In the genomic region with DNA sequence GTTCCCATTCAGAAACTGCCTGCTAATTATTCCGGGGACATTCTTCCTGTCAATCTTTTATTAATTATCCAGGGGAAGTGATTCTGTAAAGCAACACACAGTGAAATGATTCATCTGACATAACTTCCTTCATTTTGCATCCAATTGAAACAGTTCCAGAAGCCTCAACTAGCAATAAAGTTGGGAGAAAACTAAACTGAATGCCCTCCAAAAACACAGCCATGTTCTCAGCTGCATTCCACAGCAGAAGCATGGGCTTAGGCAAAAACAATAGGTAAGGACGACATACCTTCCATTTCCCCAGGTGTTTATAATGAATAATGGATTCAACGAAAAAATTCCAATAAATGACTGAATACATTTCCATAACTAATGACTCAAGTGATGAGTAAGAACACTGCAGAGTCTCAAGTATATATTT, we compare ENCODE assay signal across 11 cellular contexts. TPM values are rescaled to one million over a fixed set of nuclear protein-coding genes. Genes with fewer than 3 reads are reported as not detected.
DNase-seq lines count a peak whose midpoint lies in the region; ATAC-seq and TF ChIP-seq lines count a peak whose summit lies in the region.
"Had no signal": no experiment of that assay in that cellular context is flagged by ENCODE, and none has a peak within 500 bp of the region (broad histone marks: within the 10 kb centered on the region; RNA-seq: fewer than 3 reads in every experiment).

No MANE protein-coding gene starts in this region.

- no peaks in the 10 kb centered on the region for H3K9me3 ChIP-seq in CD8-positive, alpha-beta memory T cell (ENCODE audit: low read length)
- H3K9me3 ChIP-seq: adrenal gland had no signal

- H3K4me3 ChIP-seq in fibroblast of villous mesenchyme (ENCODE audit: low read depth, low read length) = no peak overlapping the region
- H3K4me3 ChIP-seq in CD8-positive, alpha-beta memory T cell (ENCODE audit: low read length) = no peak overlapping the region
- H3K4me3 ChIP-seq: adrenal gland had no signal

- H3K9me3 Mint-ChIP-seq in CD8-positive, alpha-beta memory T cell = no peaks in the 10 kb centered on the region

- peaks cover 5 to 9% of the 10 kb centered on the region in 2 donors for H3K27me3 Mint-ChIP-seq in CD8-positive, alpha-beta memory T cell

- DNase-seq in HT1080 (ENCODE audit: low read depth) (peak; percentile 70), fibroblast of villous mesenchyme (ENCODE audit: low read depth) (peak; percentile 48), midbrain (lab: John Stamatoyannopoulos, UW) (no peak)
- no peak for DNase-seq in CD8-positive, alpha-beta memory T cell
- DNase-seq: activated CD4-positive, CD25-positive, alpha-beta regulatory T cell treated with anti-CD3 and anti-CD28 coated beads, Interleukin-2, amount 50 U/mL, for 72 hours; adrenal gland; NCI-H2171 had no signal

- no peak overlapping the region for H3K27ac Mint-ChIP-seq in CD8-positive, alpha-beta memory T cell

- TF ChIP-seq CTCF in fibroblast of villous mesenchyme (IDR thresholded peaks at IDR 0.05; ENCODE audit: insufficient read depth, low read depth, low read length) = no peak

- peak overlapping the region; percentile 27 for H3K27ac ChIP-seq in temporal lobe (ENCODE audit: low read depth, low read length)
- no peak overlapping the region for H3K27ac ChIP-seq in CD8-positive, alpha-beta memory T cell (ENCODE audit: low read depth, low read length)

- H3K4me3 Mint-ChIP-seq in CD8-positive, alpha-beta memory T cell = no peak overlapping the region

- no peaks in the 10 kb centered on the region for H3K36me3 Mint-ChIP-seq in CD8-positive, alpha-beta memory T cell

- POLR2A ChIA-PET in CD8-positive, alpha-beta memory T cell (lab: Charles Lee) = interaction anchor here (0.5 kb wide), 1 partner anchor 75 kb away, joined by 3 read pairs; no protein-coding TSS in a partner anchor

- CTCF ChIA-PET in CD8-positive, alpha-beta memory T cell (lab: Charles Lee) = no interaction called here

- H3K27me3 ChIP-seq in CD8-positive, alpha-beta memory T cell (ENCODE audit: insufficient read depth, low read length, poor library complexity, severe bottlenecking) = no peaks in the 10 kb centered on the region
- H3K27me3 ChIP-seq: adrenal gland had no signal

- no peaks in the 10 kb centered on the region for H3K4me1 Mint-ChIP-seq in CD8-positive, alpha-beta memory T cell

- H3K36me3 ChIP-seq in CD8-positive, alpha-beta memory T cell (ENCODE audit: insufficient read depth, low read length) = no peaks in the 10 kb centered on the region
- H3K36me3 ChIP-seq: adrenal gland had no signal

- no peaks in the 10 kb centered on the region for H3K4me1 ChIP-seq in CD8-positive, alpha-beta memory T cell (ENCODE audit: insufficient read depth, low read length)

- ATAC-seq in SK-N-SH treated with all-trans-retinoic acid at 6 μM for 48 hours = peak; percentile 75
- no peak for ATAC-seq in GM21447 (IDR thresholded peaks at IDR 0.05; ENCODE audit: unreplicated experiment)
- ATAC-seq: left lobe of liver had no signal

TF ChIP-seq in SK-N-SH treated with all-trans-retinoic acid at 6 μM for 48 hours, 23 proteins besides CTCF, POLR2A, EP300 and RAD21:
- no peak for TF ChIP-seq ISL1 (CRISPR knock-in tag; IDR thresholded peaks at IDR 0.05)
- TF ChIP-seq PPARA (CRISPR knock-in tag; IDR thresholded peaks at IDR 0.05; ENCODE audit: borderline replicate concordance) = no peak
- TF ChIP-seq, protein P1, sequence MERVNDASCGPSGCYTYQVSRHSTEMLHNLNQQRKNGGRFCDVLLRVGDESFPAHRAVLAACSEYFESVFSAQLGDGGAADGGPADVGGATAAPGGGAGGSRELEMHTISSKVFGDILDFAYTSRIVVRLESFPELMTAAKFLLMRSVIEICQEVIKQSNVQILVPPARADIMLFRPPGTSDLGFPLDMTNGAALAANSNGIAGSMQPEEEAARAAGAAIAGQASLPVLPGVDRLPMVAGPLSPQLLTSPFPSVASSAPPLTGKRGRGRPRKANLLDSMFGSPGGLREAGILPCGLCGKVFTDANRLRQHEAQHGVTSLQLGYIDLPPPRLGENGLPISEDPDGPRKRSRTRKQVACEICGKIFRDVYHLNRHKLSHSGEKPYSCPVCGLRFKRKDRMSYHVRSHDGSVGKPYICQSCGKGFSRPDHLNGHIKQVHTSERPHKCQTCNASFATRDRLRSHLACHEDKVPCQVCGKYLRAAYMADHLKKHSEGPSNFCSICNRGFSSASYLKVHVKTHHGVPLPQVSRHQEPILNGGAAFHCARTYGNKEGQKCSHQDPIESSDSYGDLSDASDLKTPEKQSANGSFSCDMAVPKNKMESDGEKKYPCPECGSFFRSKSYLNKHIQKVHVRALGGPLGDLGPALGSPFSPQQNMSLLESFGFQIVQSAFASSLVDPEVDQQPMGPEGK (CRISPR knock-in tag; IDR thresholded peaks at IDR 0.05; ENCODE audit: borderline replicate concordance) = no peak
- TF ChIP-seq, protein P2, sequence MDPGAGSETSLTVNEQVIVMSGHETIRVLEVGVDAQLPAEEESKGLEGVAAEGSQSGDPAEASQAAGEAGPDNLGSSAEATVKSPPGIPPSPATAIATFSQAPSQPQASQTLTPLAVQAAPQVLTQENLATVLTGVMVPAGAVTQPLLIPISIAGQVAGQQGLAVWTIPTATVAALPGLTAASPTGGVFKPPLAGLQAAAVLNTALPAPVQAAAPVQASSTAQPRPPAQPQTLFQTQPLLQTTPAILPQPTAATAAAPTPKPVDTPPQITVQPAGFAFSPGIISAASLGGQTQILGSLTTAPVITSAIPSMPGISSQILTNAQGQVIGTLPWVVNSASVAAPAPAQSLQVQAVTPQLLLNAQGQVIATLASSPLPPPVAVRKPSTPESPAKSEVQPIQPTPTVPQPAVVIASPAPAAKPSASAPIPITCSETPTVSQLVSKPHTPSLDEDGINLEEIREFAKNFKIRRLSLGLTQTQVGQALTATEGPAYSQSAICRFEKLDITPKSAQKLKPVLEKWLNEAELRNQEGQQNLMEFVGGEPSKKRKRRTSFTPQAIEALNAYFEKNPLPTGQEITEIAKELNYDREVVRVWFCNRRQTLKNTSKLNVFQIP (CRISPR knock-in tag; IDR thresholded peaks at IDR 0.05; ENCODE audit: borderline replicate concordance, low read depth) = peak; percentile 30; the same call in 1 of the 2 replicates
- no peak for TF ChIP-seq ZNF8 (CRISPR knock-in tag; IDR thresholded peaks at IDR 0.05)
- no peak for TF ChIP-seq ZNF565 (CRISPR knock-in tag; conservative IDR thresholded peaks at IDR 0.05; ENCODE audit: low read depth)
- TF ChIP-seq GLIS3 (CRISPR knock-in tag; IDR thresholded peaks at IDR 0.05) = no peak
- no peak for TF ChIP-seq ARNTL (CRISPR knock-in tag; IDR thresholded peaks at IDR 0.05; ENCODE audit: borderline replicate concordance, low read depth)
- TF ChIP-seq ESRRG (CRISPR knock-in tag; IDR thresholded peaks at IDR 0.05) = no peak
- no peak for TF ChIP-seq ZFP30 (CRISPR knock-in tag; IDR thresholded peaks at IDR 0.05)
- TF ChIP-seq ZNF70 (CRISPR knock-in tag; IDR thresholded peaks at IDR 0.05) = no peak
- TF ChIP-seq TOX (CRISPR knock-in tag; IDR thresholded peaks at IDR 0.05; ENCODE audit: borderline replicate concordance) = peak; percentile 71
- no peak for TF ChIP-seq OSR1 (CRISPR knock-in tag; IDR thresholded peaks at IDR 0.05)
- peak; percentile 69; the same call in 1 of the 2 replicates for TF ChIP-seq ZC3H10 (CRISPR knock-in tag; IDR thresholded peaks at IDR 0.05)

RNA-seq across cellular contexts. Expression of a gene that starts 36.9 kb away (rescaled TPM):
- 17.0 and 18.8 TPM in 2 replicates for total RNA-seq in HT1080 (2014; rRNA removed; shearing (Covaris generic))
- polyA plus RNA-seq in HT1080 (2015; cell fraction: cytosol; rRNA removed) = 9.7 and 12.4 TPM in 2 replicates
- polyA plus RNA-seq in HT1080 (2015; cell fraction: nucleus; rRNA removed) = 63.1 and 65.9 TPM in 2 replicates
- total RNA-seq in fibroblast of villous mesenchyme = 17.7 and 20.3 TPM in 2 replicates
- total RNA-seq in temporal lobe = 42.3 TPM
- total RNA-seq in CD8-positive, alpha-beta memory T cell = 10 to 100 TPM; 34.8 to 36.4 TPM
- 15.0 TPM for polyA plus RNA-seq in CD8-positive, alpha-beta memory T cell

Comparison
In these comparisons a context has a peak if more than half of its experiments do, and no peak if none do; other contexts are left out.
1. DNase-seq: peak in HT1080 (single experiment) and fibroblast of villous mesenchyme (single experiment); none in CD8-positive, alpha-beta memory T cell (0 of 5) and midbrain (single experiment).